11 cellular contexts compared by ENCODE assay signal in the genomic region with DNA sequence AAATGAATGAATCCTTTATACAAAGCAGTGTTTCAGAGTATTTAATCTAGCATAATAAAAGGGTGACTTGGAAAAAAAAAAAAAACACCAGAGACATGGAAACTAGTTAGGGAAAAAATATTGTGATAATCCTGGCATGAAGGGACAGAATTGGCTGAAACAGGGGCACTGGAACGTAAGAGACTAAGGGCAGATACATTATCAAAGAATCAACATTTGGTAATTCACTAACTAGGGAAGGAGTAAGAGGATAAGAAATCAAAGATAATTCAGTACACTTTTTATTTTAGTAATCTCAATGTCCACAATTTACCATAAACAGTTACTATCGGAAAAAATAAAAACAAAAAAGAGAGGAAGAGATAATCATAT. TPM values are rescaled to one million over a fixed set of nuclear protein-coding genes. Genes with fewer than 3 reads are reported as not detected.
DNase-seq lines count a peak whose midpoint lies in the region; ATAC-seq and TF ChIP-seq lines count a peak whose summit lies in the region.
"Had no signal": no experiment of that assay in that cellular context is flagged by ENCODE, and none has a peak within 500 bp of the region (broad histone marks: within the 10 kb centered on the region; RNA-seq: fewer than 3 reads in every experiment).

No MANE protein-coding gene starts in this region.

- H3K4me1 ChIP-seq in left ventricle myocardium inferior, result peaks cover 29% of the 10 kb centered on the region
- peaks cover 2 to 15% of the 10 kb centered on the region in 2 donors for H3K4me1 ChIP-seq in left lung
- H3K4me1 ChIP-seq in A673 (ENCODE audit: insufficient read depth, low read length, poor library complexity, severe bottlenecking), result no peaks in the 10 kb centered on the region

- H3K36me3 ChIP-seq in left ventricle myocardium inferior (no peaks in the 10 kb centered on the region), left lung (peaks cover 0 to 23% of the 10 kb centered on the region in 2 donors), A673 (ENCODE audit: insufficient read depth, low read length, poor library complexity, severe bottlenecking) (no peaks in the 10 kb centered on the region)

- no peak overlapping the region for H3K4me3 ChIP-seq in left ventricle myocardium inferior
- H3K4me3 ChIP-seq in left lung, result no peak overlapping the region
- H3K4me3 ChIP-seq in A673 (ENCODE audit: low read depth, low read length, poor library complexity, severe bottlenecking), result no peak overlapping the region

- ATAC-seq in Right ventricle myocardium superior (ENCODE audit: poor library complexity) (no peak), left lung (no peak), HG03159 (IDR thresholded peaks at IDR 0.05; ENCODE audit: unreplicated experiment) (no peak)

- TF ChIP-seq CTCF in left ventricle myocardium inferior (IDR thresholded peaks at IDR 0.05; ENCODE audit: borderline replicate concordance), result no peak
- TF ChIP-seq CTCF in left lung (IDR thresholded peaks at IDR 0.05), result no peak
- no peak for TF ChIP-seq CTCF in A673 (conservative IDR thresholded peaks at IDR 0.05; ENCODE audit: low read depth, low read length)

- no peaks in the 10 kb centered on the region for H3K27me3 ChIP-seq in left ventricle myocardium inferior (ENCODE audit: low read depth)
- H3K27me3 ChIP-seq in left lung, result no peaks in the 10 kb centered on the region
- H3K27me3 ChIP-seq in A673 (replicated peaks; ENCODE audit: insufficient read depth, low read depth, low read length, poor library complexity), result no peaks in the 10 kb centered on the region

- DNase-seq in left ventricle myocardium inferior (no peak), Right ventricle myocardium superior (no peak), left lung (no peak), A673 (ENCODE audit: low spot score) (no peak)
- DNase-seq in activated CD4-positive, alpha-beta T cell treated with anti-CD3 and anti-CD28 coated beads for 48 hours, result no peak
- DNase-seq: activated CD4-positive, alpha-beta T cell treated with anti-CD3 and anti-CD28 coated beads, Interleukin-2, amount 50 U/mL, for 1 hour; activated naive CD4-positive, alpha-beta T cell; DMS79 treated with DMSO at 0.1 percent for 48 hours; naive B cell; OCI-M1 had no signal

- intact Hi-C loops in left ventricle myocardium inferior (cut with micrococcal nuclease) (no loop called here), Right ventricle myocardium superior (cut with DNase I) (loop anchor here (10.0 kb wide), 1 partner anchor 55 kb away; no protein-coding TSS in a partner anchor), left lung (cut with DNase I) (no loop called here), A673 (cut with micrococcal nuclease; ENCODE audit: unreplicated experiment) (no loop called here)

- H3K9me3 ChIP-seq in left ventricle myocardium inferior (replicated peaks), result no peaks in the 10 kb centered on the region
- no peaks in the 10 kb centered on the region for H3K9me3 ChIP-seq in left lung
- H3K9me3 ChIP-seq in A673 (ENCODE audit: low read depth, low read length, poor library complexity, severe bottlenecking), result no peaks in the 10 kb centered on the region

- CTCF ChIA-PET in A673 (lab: Charles Lee), result no interaction called here

- no TSS peak for BruUV-seq in A673 (replicated peaks; lab: Mats Ljungman, UMichigan)

- POLR2A ChIA-PET in A673 (lab: Charles Lee; ENCODE audit: low non-redundant PET), result no interaction called here

- H3K27ac ChIP-seq in left ventricle myocardium inferior (replicated peaks), result peak overlapping the region; percentile 51
- peak overlapping the region; percentile 24 to 38 for H3K27ac ChIP-seq in left lung
- H3K27ac ChIP-seq in A673 (ENCODE audit: low read depth, low read length, poor library complexity, severe bottlenecking), result no peak overlapping the region

RNA-seq across cellular contexts. Expression of a gene that starts 18.2 kb away (rescaled TPM):
- total RNA-seq in left ventricle myocardium inferior, result 14.8 TPM
- 14.3 TPM for total RNA-seq in Right ventricle myocardium superior
- 10 to 100 TPM; 27.3 to 31.0 TPM for total RNA-seq in left lung
- 23.8 and 24.6 TPM in 2 replicates for total RNA-seq in A673 (2021)

RNA-seq across cellular contexts. Expression of a gene that starts 21.5 kb away (rescaled TPM):
- 6.5 TPM for total RNA-seq in left ventricle myocardium inferior
- 9.5 TPM for total RNA-seq in Right ventricle myocardium superior
- total RNA-seq in left lung, result 10 to 100 TPM; 30.6 to 36.7 TPM
- 10.1 and 13.7 TPM in 2 replicates for total RNA-seq in A673 (2021)

RNA-seq across cellular contexts. Expression of a gene that starts 56.3 kb away (rescaled TPM):
- total RNA-seq in left ventricle myocardium inferior (0.16 TPM), Right ventricle myocardium superior (0.83 TPM), left lung (1 to 10 TPM in 1 of 2 donors, under 1 TPM in 1; 0.99 to 1.8 TPM), A673 (2021) (1.2 and 2.0 TPM in 2 replicates)

RNA-seq across cellular contexts. Expression of a gene that starts 57.1 kb away (rescaled TPM):
- total RNA-seq in left ventricle myocardium inferior (7.3 TPM), Right ventricle myocardium superior (7.9 TPM), left lung (10 to 100 TPM; 34.1 to 40.3 TPM), A673 (2021) (103 and 113 TPM in 2 replicates)
